ENCODE assay signal across 23 cellular contexts in genomic region chr14:51644215-51644969, GRCh38.
DNase-seq lines count a peak whose midpoint lies in the region; ATAC-seq and TF ChIP-seq lines count a peak whose summit lies in the region.
"Had no signal": no experiment of that assay in that cellular context is flagged by ENCODE, and none has a peak within 500 bp of the region (broad histone marks: within the 10 kb centered on the region; RNA-seq: fewer than 3 reads in every experiment).

No MANE protein-coding gene starts in this region.

- H3K27ac ChIP-seq in substantia nigra (ENCODE audit: low read depth, low read length, poor library complexity, severe bottlenecking), result no peak overlapping the region
- H3K27ac ChIP-seq: pancreas, right atrium auricular region, thoracic aorta had no signal

- no peak for ATAC-seq in GM21515 (IDR thresholded peaks at IDR 0.05; ENCODE audit: unreplicated experiment)
- ATAC-seq: activated CD4-positive, CD25-positive, alpha-beta regulatory T cell treated with anti-CD3 and anti-CD28 coated beads, Interleukin-2, amount 50 U/mL, for 24 hours; activated T-helper 17 cell treated with anti-CD3 and anti-CD28 coated beads, Interleukin-2, amount 50 U/mL, for 72 hours; CD8-positive, alpha-beta T cell; HCT116; left lobe of liver; naive thymus-derived CD4-positive, alpha-beta T cell; pancreas had no signal

- no peak for TF ChIP-seq CTCF in fibroblast of mammary gland (conservative IDR thresholded peaks at IDR 0.05; ENCODE audit: control insufficient read depth, insufficient read depth, low read depth, low read length)

- H3K4me3 ChIP-seq in fibroblast of mammary gland (ENCODE audit: control insufficient read depth, low read depth, low read length) (no peak overlapping the region), skeletal muscle cell (ENCODE audit: low read depth, low read length) (no peak overlapping the region)
- H3K4me3 ChIP-seq: MG63, pancreas, right atrium auricular region, thoracic aorta had no signal

- DNase-seq in EL, result peak; percentile 60
- DNase-seq in NCI-H226, result peak; percentile 66
- DNase-seq in fibroblast of mammary gland (ENCODE audit: low read depth), result peak; percentile 56
- peak; percentile 47 for DNase-seq in skeletal muscle cell (ENCODE audit: low read depth)
- no peak for DNase-seq in amniotic stem cell (lab: John Stamatoyannopoulos, UW)
- DNase-seq in substantia nigra (lab: John Stamatoyannopoulos, UW), result no peak
- DNase-seq: activated CD4-positive, alpha-beta memory T cell treated with anti-CD3 and anti-CD28 coated beads for 36 hours; activated CD8-positive, alpha-beta memory T cell treated with anti-CD3 and anti-CD28 coated beads, Interleukin-2, amount 50 U/mL, for 48 hours; CD8-positive, alpha-beta T cell; dermis blood vessel endothelial cell; MG63; naive thymus-derived CD4-positive, alpha-beta T cell; NK-92 treated with Interleukin-12 subunit alpha and Interleukin-12 subunit beta, amount 100 ng/mL, for 24 hours; pancreas; stimulated activated naive CD4-positive, alpha-beta T cell treated with Interleukin-2 at 50 U/mL for 16 hours; T-helper 1 cell had no signal

Comparison
In these comparisons a context has a peak if more than half of its experiments do, and no peak if none do; other contexts are left out.
1. DNase-seq: peak in EL (single experiment), NCI-H226 (single experiment), fibroblast of mammary gland (single experiment) and skeletal muscle cell (single experiment); none in amniotic stem cell (single experiment) and substantia nigra (0 of 49).